In genomic region chr7:74026406-74027123, GRCh38 we compare ENCODE assay signal across 8 cellular contexts. TPM values are rescaled to one million over a fixed set of nuclear protein-coding genes. Genes with fewer than 3 reads are reported as not detected.
DNase-seq lines count a peak whose midpoint lies in the region; ATAC-seq and TF ChIP-seq lines count a peak whose summit lies in the region.

No MANE protein-coding gene starts in this region.

- DNase-seq in ACHN, result peak; percentile 63
- peak; percentile 79 for DNase-seq in NCI-H2227 (lab: John Stamatoyannopoulos, UW; ENCODE audit: unreplicated experiment)
- DNase-seq in activated CD4-positive, alpha-beta T cell treated with anti-CD3 and anti-CD28 coated beads, Interleukin-2, amount 50 U/mL, for 4 hours, result peak; percentile 48 to 57
- peak; percentile 41 for DNase-seq in dedifferentiated amniotic fluid mesenchymal stem cell (ENCODE audit: extremely low spot score)
- DNase-seq in lower lobe of right lung, result peak; percentile 80
- DNase-seq in stimulated activated CD4-positive, alpha-beta T cell treated with anti-CD3 and anti-CD28 coated beads, TNF-alpha, amount 100 ng/mL, for 4 hours (ENCODE audit: low read depth in 3 of 3), result peak; percentile 32 to 42 (median 41)
- no peak for DNase-seq in NCI-H128 (lab: John Stamatoyannopoulos, UW; ENCODE audit: unreplicated experiment)

- H3K4me3 ChIP-seq in lower lobe of right lung, result peak overlapping the region; percentile 4

- TF ChIP-seq CTCF in lower lobe of right lung (IDR thresholded peaks at IDR 0.05), result peak; percentile 97

- no peaks in the 10 kb centered on the region for H3K9me3 ChIP-seq in lower lobe of right lung

- in situ Hi-C loops in ACHN (cut with HindIII; ENCODE audit: low pct_ligation_motif_present, low pct_unique_long_range_greater_than_20kb, low sequenced_read_pairs), result no loop called here

- ATAC-seq in GM18502 (IDR thresholded peaks at IDR 0.05; ENCODE audit: poor library complexity, unreplicated experiment) (peak; percentile 54), lower lobe of right lung (peak; percentile 76 to 79)

- peaks cover 58% of the 10 kb centered on the region for H3K4me1 ChIP-seq in lower lobe of right lung

- intact Hi-C loops in lower lobe of right lung (cut with DNase I), result no loop called here

- no peaks in the 10 kb centered on the region for H3K36me3 ChIP-seq in lower lobe of right lung

- H3K27me3 ChIP-seq in lower lobe of right lung (ENCODE audit: low read depth), result peaks cover 33% of the 10 kb centered on the region

- peak overlapping the region; percentile 79 for H3K27ac ChIP-seq in lower lobe of right lung

RNA-seq across cellular contexts. Expression of gene ELN, which starts 1.4 kb away (rescaled TPM):
- 83.3 TPM for total RNA-seq in lower lobe of right lung

RNA-seq across cellular contexts. Expression of gene LIMK1, which starts 57.0 kb away (rescaled TPM):
- total RNA-seq in lower lobe of right lung, result 48.6 TPM
